8 cellular contexts compared by ENCODE assay signal in genomic region chr1:206717237-206717989, GRCh38. TPM values are rescaled to one million over a fixed set of nuclear protein-coding genes. Genes with fewer than 3 reads are reported as not detected.
DNase-seq lines count a peak whose midpoint lies in the region; ATAC-seq and TF ChIP-seq lines count a peak whose summit lies in the region.

No MANE protein-coding gene starts in this region.

- H3K4me1 Mint-ChIP-seq in endodermal cell: peaks cover 35% of the 10 kb centered on the region

- H3K79me2 ChIP-seq in DND-41 (ENCODE audit: insufficient read depth, low read length): peaks cover 41% of the 10 kb centered on the region

- WGBS in endodermal cell (ENCODE audit: insufficient coverage in 1 of 2, insufficient read length in 1 of 2), 2 experiments: 90 to 99% methylated on average over 3 to 4 of the region's 5 CpGs

- no peak overlapping the region for H3K9ac ChIP-seq in DND-41 (ENCODE audit: low read depth, low read length)
- H3K9ac ChIP-seq in endodermal cell (ENCODE audit: extremely low read depth, low read length, poor library complexity, severe bottlenecking): no peak overlapping the region

- H3K4me2 ChIP-seq in DND-41 (ENCODE audit: insufficient read depth, low read length): no peak overlapping the region

- ATAC-seq in DND-41 (ENCODE audit: insufficient read depth, low read depth) (peak; percentile 71), GM21381 (IDR thresholded peaks at IDR 0.05; ENCODE audit: unreplicated experiment) (peak; percentile 81), HG03565 (IDR thresholded peaks at IDR 0.05; ENCODE audit: unreplicated experiment) (peak; percentile 62)

- peaks cover 15% of the 10 kb centered on the region for H4K20me1 ChIP-seq in DND-41 (ENCODE audit: insufficient read depth, low read length)

- H3K27me3 Mint-ChIP-seq in endodermal cell (ENCODE audit: insufficient read depth): no peaks in the 10 kb centered on the region

- no peaks in the 10 kb centered on the region for H3K9me3 ChIP-seq in DND-41 (ENCODE audit: insufficient read depth, low read length, severe bottlenecking)
- H3K9me3 ChIP-seq in endodermal cell (ENCODE audit: control insufficient read depth, low read length): no peaks in the 10 kb centered on the region

- H3K4me3 ChIP-seq in DND-41 (ENCODE audit: low read depth in 1 of 2, low read length in 2 of 2) (no peak overlapping the region), endodermal cell (ENCODE audit: low read length) (no peak overlapping the region)

- H3K4me1 ChIP-seq in DND-41 (ENCODE audit: insufficient read depth, low read length) (peaks cover 23% of the 10 kb centered on the region), endodermal cell (ENCODE audit: control insufficient read depth, insufficient read depth, low read length) (no peaks in the 10 kb centered on the region)

- no peak for DNase-seq in DND-41
- DNase-seq in central memory CD4-positive, alpha-beta T cell: peak; percentile 39
- DNase-seq in HK-2 (ENCODE audit: unreplicated experiment): no peak
- DNase-seq in endodermal cell: no peak
- no peak for DNase-seq in germinal center (ENCODE audit: low spot score)
- DNase-seq in activated CD4-positive, CD25-positive, alpha-beta regulatory T cell treated with anti-CD3 and anti-CD28 coated beads, Interleukin-2, amount 50 U/mL, for 72 hours: no peak

- no peaks in the 10 kb centered on the region for H3K36me3 Mint-ChIP-seq in endodermal cell (ENCODE audit: low read depth)

- no peaks in the 10 kb centered on the region for H3K9me3 Mint-ChIP-seq in endodermal cell

- H2AFZ ChIP-seq in DND-41 (ENCODE audit: low read depth, low read length): no peak overlapping the region

- TF ChIP-seq CTCF in DND-41 (IDR thresholded peaks at IDR 0.05; ENCODE audit: borderline replicate concordance, extremely low read depth, low read length, poor library complexity, severe bottlenecking): no peak
- no peak for TF ChIP-seq CTCF in endodermal cell (conservative IDR thresholded peaks at IDR 0.05)

- H3K36me3 ChIP-seq in DND-41 (ENCODE audit: insufficient read depth, low read length): no peaks in the 10 kb centered on the region
- no peaks in the 10 kb centered on the region for H3K36me3 ChIP-seq in endodermal cell (ENCODE audit: control insufficient read depth, insufficient read depth, low read length)

- H3K27me3 ChIP-seq in DND-41 (ENCODE audit: insufficient read depth, low read length, poor library complexity) (no peaks in the 10 kb centered on the region), endodermal cell (ENCODE audit: control insufficient read depth, insufficient read depth, low read length, poor library complexity, severe bottlenecking) (no peaks in the 10 kb centered on the region)

- H3K27ac ChIP-seq in DND-41 (ENCODE audit: low read length): no peak overlapping the region
- H3K27ac ChIP-seq in endodermal cell (ENCODE audit: low read depth, low read length): no peak overlapping the region

- H3K27ac Mint-ChIP-seq in endodermal cell: no peak overlapping the region

- no peak overlapping the region for H3K4me3 Mint-ChIP-seq in endodermal cell

RNA-seq across cellular contexts. Expression of gene MAPKAPK2, which starts 32.7 kb away (rescaled TPM):
- total RNA-seq in endodermal cell: 10 to 100 TPM; 72.8 to 79.7 TPM
- polyA plus RNA-seq in endodermal cell (2013, experiment 1 of 2): 79.7 TPM
- 76.4 TPM for polyA plus RNA-seq in endodermal cell (2013, experiment 2 of 2)

RNA-seq across cellular contexts. Expression of gene IL19, which starts 53.2 kb away (rescaled TPM):
- not detected for total RNA-seq in endodermal cell
- polyA plus RNA-seq in endodermal cell (2013, experiment 1 of 2): not detected
- polyA plus RNA-seq in endodermal cell (2013, experiment 2 of 2): not detected

RNA-seq across cellular contexts. Expression of gene IL10, which starts 54.9 kb away (rescaled TPM):
- not detected for total RNA-seq in endodermal cell
- polyA plus RNA-seq in endodermal cell (2013, experiment 1 of 2): not detected
- polyA plus RNA-seq in endodermal cell (2013, experiment 2 of 2): not detected
